19 cellular contexts compared by ENCODE assay signal in genomic region chr5:15929616-15930303, GRCh38.
DNase-seq lines count a peak whose midpoint lies in the region; TF ChIP-seq lines count a peak whose summit lies in the region.
"Had no signal": no experiment of that assay in that cellular context is flagged by ENCODE, and none has a peak within 500 bp of the region (broad histone marks: within the 10 kb centered on the region; RNA-seq: fewer than 3 reads in every experiment).

No MANE protein-coding gene starts in this region.

- H3K27me3 ChIP-seq in SK-N-SH (ENCODE audit: insufficient read depth) (no peaks in the 10 kb centered on the region), fibroblast of lung (ENCODE audit: control insufficient read depth, insufficient read depth, low read length) (no peaks in the 10 kb centered on the region), osteoblast (ENCODE audit: insufficient read depth, low read length) (no peaks in the 10 kb centered on the region)
- no peaks in the 10 kb centered on the region for H3K27me3 ChIP-seq in CD8-positive, alpha-beta memory T cell (ENCODE audit: insufficient read depth, low read length, poor library complexity, severe bottlenecking)
- H3K27me3 ChIP-seq: breast epithelium, gastroesophageal sphincter, neural progenitor cell had no signal

- peak; percentile 28 for DNase-seq in ELF-1 (ENCODE audit: low read depth, low spot score)
- no peak for DNase-seq in SK-N-SH
- peak; percentile 90 to 91 for DNase-seq in fibroblast of lung (ENCODE audit: low read depth in 2 of 2)
- peak; percentile 92 for DNase-seq in osteoblast (ENCODE audit: insufficient read length, low spot score, missing footprints)
- DNase-seq in stimulated activated CD4-positive, alpha-beta T cell treated with anti-CD3 and anti-CD28 coated beads, Interleukin-15, amount 100 ng/mL, for 24 hours, result no peak
- no peak for DNase-seq in NCI-H2227 (lab: John Stamatoyannopoulos, UW; ENCODE audit: unreplicated experiment)
- DNase-seq in CD8-positive, alpha-beta memory T cell, result no peak
- DNase-seq: activated B cell treated with CpG ODN at 0.5 μM for 24 hours; activated gamma-delta T cell treated with Interleukin-2 at 50 U/mL for 16 hours; DND-41; effector memory CD4-positive, alpha-beta T cell; mammary epithelial cell; MM.1S; NCI-H2081 treated with DMSO at 0.1 percent for 48 hours; retina had no signal

- H3K27ac Mint-ChIP-seq in CD8-positive, alpha-beta memory T cell, result no peak overlapping the region
- H3K27ac Mint-ChIP-seq: activated B cell treated with CpG ODN at 0.5 μM for 24 hours, neural progenitor cell had no signal

- H3K4me3 Mint-ChIP-seq in CD8-positive, alpha-beta memory T cell, result no peak overlapping the region
- H3K4me3 Mint-ChIP-seq: activated B cell treated with CpG ODN at 0.5 μM for 24 hours, neural progenitor cell had no signal

- H4K20me1 ChIP-seq in SK-N-SH (ENCODE audit: insufficient read depth) (peaks cover 3% of the 10 kb centered on the region), fibroblast of lung (ENCODE audit: control insufficient read depth, extremely low read depth, insufficient read depth, low read length) (no peaks in the 10 kb centered on the region), osteoblast (ENCODE audit: insufficient read depth, low read length) (no peaks in the 10 kb centered on the region)

- H2AFZ ChIP-seq in SK-N-SH (ENCODE audit: low read depth) (no peak overlapping the region), fibroblast of lung (ENCODE audit: low read length) (no peak overlapping the region), osteoblast (ENCODE audit: low read length) (no peak overlapping the region)
- H2AFZ ChIP-seq: neural progenitor cell had no signal

- H3K27me3 Mint-ChIP-seq in CD8-positive, alpha-beta memory T cell, result no peaks in the 10 kb centered on the region
- H3K27me3 Mint-ChIP-seq: activated B cell treated with CpG ODN at 0.5 μM for 24 hours had no signal

- H3K4me3 ChIP-seq in SK-N-SH (ENCODE audit: low read depth in 2 of 2, low read length in 1 of 2) (no peak overlapping the region), fibroblast of lung (replicated peaks in 1 of 4; ENCODE audit: control extremely low read depth in 1 of 4, insufficient read depth in 1 of 4, low read depth in 3 of 4, low read length in 4 of 4) (peak overlapping the region in 1 of 4 experiments; percentile 22), osteoblast (ENCODE audit: insufficient read depth, low read length) (peak overlapping the region; percentile 31)
- no peak overlapping the region for H3K4me3 ChIP-seq in CD8-positive, alpha-beta memory T cell (ENCODE audit: low read length)
- H3K4me3 ChIP-seq: breast epithelium, gastroesophageal sphincter, neural progenitor cell had no signal

- TF ChIP-seq EP300 in SK-N-SH (IDR thresholded peaks at IDR 0.05; ENCODE audit: borderline replicate concordance in 1 of 2, low read depth in 1 of 2, low read length in 1 of 2), result no peak

- H3F3A ChIP-seq in SK-N-SH (replicated peaks; ENCODE audit: insufficient read depth), result no peaks in the 10 kb centered on the region

- H3K4me1 ChIP-seq in SK-N-SH (ENCODE audit: control insufficient read depth in 1 of 2, insufficient read depth in 2 of 2, low read depth in 1 of 2, low read length in 1 of 2) (peaks cover 4 to 16% of the 10 kb centered on the region in 2 experiments; a peak in 1 of 4 replicates), fibroblast of lung (ENCODE audit: control insufficient read depth, extremely low read depth, insufficient read depth, low read length) (peaks cover 7% of the 10 kb centered on the region), osteoblast (ENCODE audit: insufficient read depth, low read length) (peaks cover 7% of the 10 kb centered on the region)
- no peaks in the 10 kb centered on the region for H3K4me1 ChIP-seq in CD8-positive, alpha-beta memory T cell (ENCODE audit: insufficient read depth, low read length)
- H3K4me1 ChIP-seq: breast epithelium, gastroesophageal sphincter had no signal

- H3K27ac ChIP-seq in SK-N-SH (ENCODE audit: low read depth in 2 of 2, low read length in 1 of 2) (peak overlapping the region in 1 of 2 experiments; percentile 36; a peak in 2 of 4 replicates), fibroblast of lung (ENCODE audit: insufficient read depth, low read length) (peak overlapping the region; percentile 6), osteoblast (ENCODE audit: low read depth, low read length) (no peak overlapping the region)
- no peak overlapping the region for H3K27ac ChIP-seq in CD8-positive, alpha-beta memory T cell (ENCODE audit: low read depth, low read length)
- H3K27ac ChIP-seq: breast epithelium, C4-2B, gastroesophageal sphincter, neural progenitor cell had no signal

- no peak for TF ChIP-seq CTCF in SK-N-SH (IDR thresholded peaks at IDR 0.05)
- TF ChIP-seq CTCF in fibroblast of lung (conservative IDR thresholded peaks at IDR 0.05 in 1 of 2, IDR thresholded peaks at IDR 0.05 in 1 of 2; ENCODE audit: low read depth in 1 of 2, low read length in 2 of 2), result no peak
- no peak for TF ChIP-seq CTCF in osteoblast (IDR thresholded peaks at IDR 0.05; ENCODE audit: extremely low read depth, low read depth, low read length)

- H3K9me3 ChIP-seq in SK-N-SH, result no peaks in the 10 kb centered on the region
- no peaks in the 10 kb centered on the region for H3K9me3 ChIP-seq in fibroblast of lung (ENCODE audit: control insufficient read depth, insufficient read depth, low read depth, low read length)
- H3K9me3 ChIP-seq in osteoblast (ENCODE audit: low read depth, low read length), result no peaks in the 10 kb centered on the region
- H3K9me3 ChIP-seq in CD8-positive, alpha-beta memory T cell (ENCODE audit: low read length), result no peaks in the 10 kb centered on the region
- H3K9me3 ChIP-seq: breast epithelium, gastroesophageal sphincter had no signal

- H3K9me3 Mint-ChIP-seq in CD8-positive, alpha-beta memory T cell, result peaks cover 0 to 4% (median 0%) of the 10 kb centered on the region in 5 donors
- H3K9me3 Mint-ChIP-seq: neural progenitor cell had no signal

- no peak overlapping the region for H3K4me2 ChIP-seq in SK-N-SH
- peak overlapping the region; percentile 64 for H3K4me2 ChIP-seq in fibroblast of lung (ENCODE audit: extremely low read depth, insufficient read depth, low read length)
- H3K4me2 ChIP-seq in osteoblast (ENCODE audit: insufficient read depth, low read length), result peak overlapping the region; percentile 65
- H3K4me2 ChIP-seq: neural progenitor cell had no signal

- H3K9ac ChIP-seq in SK-N-SH (no peak overlapping the region), fibroblast of lung (ENCODE audit: insufficient read depth, low read length) (no peak overlapping the region)
- H3K9ac ChIP-seq: neural progenitor cell had no signal

- CTCF ChIA-PET in SK-N-SH (lab: Yijun Ruan, JAX), result no interaction called here
- CTCF ChIA-PET in CD8-positive, alpha-beta memory T cell (lab: Charles Lee), result no interaction called here

- H3K4me1 Mint-ChIP-seq in CD8-positive, alpha-beta memory T cell, result no peaks in the 10 kb centered on the region
- H3K4me1 Mint-ChIP-seq: activated B cell treated with CpG ODN at 0.5 μM for 24 hours had no signal

- H3K36me3 Mint-ChIP-seq in CD8-positive, alpha-beta memory T cell, result no peaks in the 10 kb centered on the region

- TF ChIP-seq RAD21 in SK-N-SH (IDR thresholded peaks at IDR 0.05; ENCODE audit: low read length), result no peak

- peaks cover 0 to 4% of the 10 kb centered on the region in 2 experiments for H3K36me3 ChIP-seq in SK-N-SH (replicated peaks in 1 of 2; ENCODE audit: control insufficient read depth in 1 of 2, insufficient read depth in 2 of 2, low read length in 1 of 2)
- peaks cover 3% of the 10 kb centered on the region for H3K36me3 ChIP-seq in fibroblast of lung (ENCODE audit: control insufficient read depth, insufficient read depth, low read length)
- no peaks in the 10 kb centered on the region for H3K36me3 ChIP-seq in osteoblast (ENCODE audit: insufficient read depth, low read length)
- H3K36me3 ChIP-seq in CD8-positive, alpha-beta memory T cell (ENCODE audit: insufficient read depth, low read length), result no peaks in the 10 kb centered on the region
- H3K36me3 ChIP-seq: breast epithelium, neural progenitor cell had no signal

- 67% methylated on average over 11 of the region's 11 CpGs for WGBS in SK-N-SH (ENCODE audit: low lambda C conversion rate)

- POLR2A ChIA-PET in SK-N-SH (lab: Yijun Ruan, JAX), result no interaction called here
- POLR2A ChIA-PET in CD8-positive, alpha-beta memory T cell (lab: Charles Lee), result no interaction called here

- H3K9me2 ChIP-seq in SK-N-SH, result no peaks in the 10 kb centered on the region

- no peaks in the 10 kb centered on the region for H3K79me2 ChIP-seq in SK-N-SH (ENCODE audit: insufficient read depth)
- no peaks in the 10 kb centered on the region for H3K79me2 ChIP-seq in fibroblast of lung (ENCODE audit: control insufficient read depth, insufficient read depth, low read length)
- H3K79me2 ChIP-seq in osteoblast (ENCODE audit: insufficient read depth, low read length), result no peaks in the 10 kb centered on the region

TF ChIP-seq in SK-N-SH, 30 proteins besides CTCF, POLR2A, EP300 and RAD21 (continues in another document):
- no peak for TF ChIP-seq MAX (IDR thresholded peaks at IDR 0.05; ENCODE audit: low read depth)
- TF ChIP-seq TCF12 (IDR thresholded peaks at IDR 0.05), result peak; percentile 38
- TF ChIP-seq NFIC (IDR thresholded peaks at IDR 0.05; ENCODE audit: borderline replicate concordance), result peak; percentile 38; the same call in 1 of the 2 replicates

Comparison
In these comparisons a context has a peak if more than half of its experiments do, and no peak if none do; other contexts are left out.
1. DNase-seq: peak in ELF-1 (single experiment), fibroblast of lung (2 of 2) and osteoblast (single experiment); none in SK-N-SH (single experiment), stimulated activated CD4-positive, alpha-beta T cell treated with anti-CD3 and anti-CD28 coated beads, Interleukin-15, amount 100 ng/mL, for 24 hours (single experiment), NCI-H2227 (single experiment) and CD8-positive, alpha-beta memory T cell (0 of 5).